ENCODE assay signal across 8 cellular contexts in the genomic region with DNA sequence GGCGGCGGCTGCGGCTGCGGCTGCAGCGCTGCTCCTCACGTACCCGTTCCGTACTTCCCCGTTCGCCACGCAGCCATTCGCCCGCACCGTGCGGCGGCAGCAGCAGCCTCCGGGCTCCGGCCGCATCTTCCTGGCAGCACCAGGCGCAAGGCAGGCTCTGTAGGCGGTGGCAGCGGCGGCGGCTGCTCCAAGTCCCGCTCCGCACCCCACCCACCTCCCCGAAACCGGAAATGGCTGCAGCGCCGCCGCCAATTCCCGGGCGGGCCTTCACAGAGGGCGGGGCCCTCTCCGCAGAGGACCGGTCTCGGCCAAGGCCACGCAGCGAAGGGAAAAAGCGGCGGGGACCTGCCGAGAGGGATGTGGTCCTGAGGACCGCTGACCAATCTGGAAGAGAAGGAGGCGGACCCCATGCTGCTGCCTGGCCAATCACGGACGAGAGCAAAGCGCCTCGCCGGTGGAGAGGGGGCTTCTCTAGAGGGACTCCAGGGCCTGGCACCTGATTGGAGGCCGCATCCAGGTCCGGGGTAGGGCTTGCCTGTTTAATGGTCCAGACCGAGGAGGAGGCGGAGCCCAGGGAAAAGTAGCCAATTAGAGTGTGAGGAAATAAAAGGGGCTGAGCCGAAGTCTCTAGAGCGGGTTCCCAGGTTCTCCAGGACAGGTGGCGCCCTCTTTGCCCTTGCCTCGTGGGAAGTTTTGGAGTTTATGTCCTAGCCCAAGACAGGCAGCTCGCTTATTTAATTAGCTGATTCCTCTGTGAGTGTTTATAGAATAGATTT. TPM values are rescaled to one million over a fixed set of nuclear protein-coding genes. Genes with fewer than 3 reads are reported as not detected.
DNase-seq lines count a peak whose midpoint lies in the region; ATAC-seq and TF ChIP-seq lines count a peak whose summit lies in the region.

TSS of gene SPTLC2 (minus strand) at position 184 of the 776 bp plus-strand sequence. CDS start at position 126, 58 bp downstream.

- H3K4me3 Mint-ChIP-seq in activated naive CD8-positive, alpha-beta T cell treated with anti-CD3 and anti-CD28 coated beads, Interleukin-2, amount 10 ng/mL, durations not matched to agents 7 days and 5 days = peak within 1 kb of the TSS; percentile 97
- peak within 1 kb of the TSS; percentile 92 for H3K4me3 Mint-ChIP-seq in osteocyte (ENCODE audit: unreplicated experiment)

- no peaks in the 10 kb centered on the region for H3K4me1 ChIP-seq in thymus (ENCODE audit: control insufficient read depth, insufficient read depth, low read length)

- H3K27ac ChIP-seq in SU-DHL-6 (ENCODE audit: low read depth, low read length) (peak within 1 kb of the TSS; percentile 54), thymus (ENCODE audit: low read depth) (peak within 1 kb of the TSS; percentile 64)

- peaks cover 38% of the 10 kb centered on the region for H3K4me1 Mint-ChIP-seq in activated naive CD8-positive, alpha-beta T cell treated with anti-CD3 and anti-CD28 coated beads, Interleukin-2, amount 10 ng/mL, durations not matched to agents 7 days and 5 days
- peaks cover 38% of the 10 kb centered on the region for H3K4me1 Mint-ChIP-seq in osteocyte (ENCODE audit: unreplicated experiment)

- H3K9ac ChIP-seq in SU-DHL-6 (ENCODE audit: low read length) = peak within 1 kb of the TSS; percentile 86

- H3K9me2 ChIP-seq in SU-DHL-6 (replicated peaks; ENCODE audit: insufficient read depth, low read length) = no peaks in the 10 kb centered on the region

- H3K79me2 ChIP-seq in SU-DHL-6 (ENCODE audit: insufficient read depth, low read length) = peaks cover 46% of the 10 kb centered on the region

- peak; percentile 96 for DNase-seq in NCI-H128 (lab: John Stamatoyannopoulos, UW; ENCODE audit: unreplicated experiment)
- DNase-seq in activated naive CD8-positive, alpha-beta T cell treated with anti-CD3 and anti-CD28 coated beads, Interleukin-2, amount 10 ng/mL, durations not matched to agents 7 days and 5 days = peak; percentile 90
- peak; percentile 98 to 100 (median 100) for DNase-seq in head of caudate nucleus
- DNase-seq in osteocyte (ENCODE audit: extremely low spot score, unreplicated experiment) = peak; percentile 100

- H3K9me3 ChIP-seq in SU-DHL-6 (ENCODE audit: insufficient read depth, low read length) = no peaks in the 10 kb centered on the region
- no peaks in the 10 kb centered on the region for H3K9me3 ChIP-seq in thymus (ENCODE audit: control insufficient read depth)

- no peaks in the 10 kb centered on the region for H3K27me3 ChIP-seq in SU-DHL-6 (ENCODE audit: low read length)
- no peaks in the 10 kb centered on the region for H3K27me3 ChIP-seq in thymus (ENCODE audit: control insufficient read depth, insufficient read depth)

- peak within 1 kb of the TSS; percentile 84 for H2AFZ ChIP-seq in SU-DHL-6 (ENCODE audit: low read depth, low read length, severe bottlenecking)

- POLR2A ChIA-PET in activated naive CD8-positive, alpha-beta T cell treated with anti-CD3 and anti-CD28 coated beads, Interleukin-2, amount 10 ng/mL, durations not matched to agents 7 days and 5 days (lab: Charles Lee) = interaction anchor here (1.5 to 3.8 kb wide), 3 partner anchors 9 to 45 kb away, joined by 3 to 12 read pairs (median 5); no protein-coding TSS in a partner anchor

- H4K20me1 ChIP-seq in SU-DHL-6 (ENCODE audit: low read depth, low read length) = peaks cover 5% of the 10 kb centered on the region; the same call in 1 of the 2 replicates

- peaks cover 4% of the 10 kb centered on the region for H3K27me3 Mint-ChIP-seq in activated naive CD8-positive, alpha-beta T cell treated with anti-CD3 and anti-CD28 coated beads, Interleukin-2, amount 10 ng/mL, durations not matched to agents 7 days and 5 days
- peaks cover 4% of the 10 kb centered on the region for H3K27me3 Mint-ChIP-seq in osteocyte (ENCODE audit: unreplicated experiment)

- TF ChIP-seq CTCF in GM12872 (IDR thresholded peaks at IDR 0.05; ENCODE audit: insufficient read depth, low read depth, low read length) (peak; percentile 24; the same call in 2 of the 3 replicates), SU-DHL-6 (IDR thresholded peaks at IDR 0.05; ENCODE audit: insufficient read depth, low read length, poor library complexity, severe bottlenecking) (peak; percentile 14), osteocyte (IDR thresholded peaks at IDR 0.05) (no peak)

- peak; percentile 98 for ATAC-seq in HG02759 (IDR thresholded peaks at IDR 0.05; ENCODE audit: unreplicated experiment)
- ATAC-seq in activated naive CD8-positive, alpha-beta T cell treated with anti-CD3 and anti-CD28 coated beads, Interleukin-2, amount 10 ng/mL, durations not matched to agents 7 days and 5 days (ENCODE audit: low read depth) = peak; percentile 98

- intact Hi-C loops in head of caudate nucleus (cut with DNase I) = loop anchor here (5.0 to 10.0 kb wide), 2 partner anchors 64 to 88 kb away; partner anchors contain the start of genes ALKBH1 and SLIRP

- peaks cover 2% of the 10 kb centered on the region for H3K9me3 Mint-ChIP-seq in activated naive CD8-positive, alpha-beta T cell treated with anti-CD3 and anti-CD28 coated beads, Interleukin-2, amount 10 ng/mL, durations not matched to agents 7 days and 5 days
- no peaks in the 10 kb centered on the region for H3K9me3 Mint-ChIP-seq in osteocyte (ENCODE audit: unreplicated experiment)

- H3K27ac Mint-ChIP-seq in activated naive CD8-positive, alpha-beta T cell treated with anti-CD3 and anti-CD28 coated beads, Interleukin-2, amount 10 ng/mL, durations not matched to agents 7 days and 5 days = peak within 1 kb of the TSS; percentile 91
- H3K27ac Mint-ChIP-seq in osteocyte (ENCODE audit: unreplicated experiment) = peak within 1 kb of the TSS; percentile 70

- WGBS in thymus = under 1% methylated on average over 58 of the region's 58 CpGs

- 0 out of 2 replicates have a peak, but pooled peaks cover 4% of the 10 kb centered on the region for H3K36me3 ChIP-seq in SU-DHL-6 (ENCODE audit: low read length)
- H3K36me3 ChIP-seq in thymus (ENCODE audit: control insufficient read depth, insufficient read depth) = no peaks in the 10 kb centered on the region

- peaks cover 8% of the 10 kb centered on the region; the same call in 1 of the 2 replicates for H3F3A ChIP-seq in SU-DHL-6 (ENCODE audit: insufficient read depth)

- H3K4me3 ChIP-seq in SU-DHL-6 (ENCODE audit: insufficient read depth, low read length, poor library complexity, severe bottlenecking) = peak within 1 kb of the TSS; percentile 99
- peak within 1 kb of the TSS; percentile 78 for H3K4me3 ChIP-seq in thymus (ENCODE audit: low read length)

- H3K36me3 Mint-ChIP-seq in activated naive CD8-positive, alpha-beta T cell treated with anti-CD3 and anti-CD28 coated beads, Interleukin-2, amount 10 ng/mL, durations not matched to agents 7 days and 5 days = peaks cover 19% of the 10 kb centered on the region
- peaks cover 10% of the 10 kb centered on the region for H3K36me3 Mint-ChIP-seq in osteocyte (ENCODE audit: unreplicated experiment)

- H3K4me2 ChIP-seq in SU-DHL-6 (ENCODE audit: low read depth, low read length, poor library complexity, severe bottlenecking) = peak within 1 kb of the TSS; percentile 91

RNA-seq across cellular contexts. Expression of gene SPTLC2, which starts in this region (rescaled TPM):
- 10 to 100 TPM; 57.1 to 60.6 TPM for total RNA-seq in activated naive CD8-positive, alpha-beta T cell treated with anti-CD3 and anti-CD28 coated beads, Interleukin-2, amount 10 ng/mL, durations not matched to agents 7 days and 5 days
- total RNA-seq in osteocyte = 28.1 and 31.3 TPM in 2 replicates
- polyA plus RNA-seq in thymus = 7.1 TPM

Comparison
In these comparisons a context has a peak if more than half of its experiments do, and no peak if none do; other contexts are left out.
1. Peak in every context shown above with its lines: DNase-seq, ATAC-seq, H3K4me3 ChIP-seq and H3K27ac ChIP-seq.